18 cellular contexts compared by ENCODE assay signal in the genomic region with DNA sequence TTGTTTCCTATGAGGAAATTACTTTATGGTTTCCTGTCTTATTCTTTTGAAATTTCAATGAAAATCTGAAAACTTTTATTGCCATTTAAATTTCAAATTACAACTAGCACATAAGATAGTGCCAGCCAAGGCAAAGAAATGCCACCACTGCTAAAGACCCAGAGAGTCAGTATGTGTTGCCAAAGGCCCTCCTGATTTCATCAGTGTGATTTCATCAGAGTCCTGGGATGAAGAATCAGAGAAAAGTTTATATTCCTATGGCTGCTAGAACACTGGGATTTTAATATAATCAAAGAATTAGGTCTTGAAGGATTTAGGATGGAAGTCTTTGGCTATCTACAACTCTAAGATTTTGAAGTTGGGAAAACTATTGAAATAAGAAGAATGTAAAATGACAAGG.
"Had no signal": no experiment of that assay in that cellular context is flagged by ENCODE, and none has a peak within 500 bp of the region (broad histone marks: within the 10 kb centered on the region; RNA-seq: fewer than 3 reads in every experiment).

No MANE protein-coding gene starts in this region.

- H3K4me3 ChIP-seq: gastrocnemius medialis, left ventricle myocardium inferior, psoas muscle, spleen, tibial artery, uterus had no signal

- DNase-seq: activated CD4-positive, CD25-positive, alpha-beta regulatory T cell treated with anti-CD3 and anti-CD28 coated beads, Interleukin-2, amount 50 U/mL, for 72 hours; activated effector memory CD4-positive, alpha-beta T cell treated with anti-CD3 and anti-CD28 coated beads, Interleukin-2, amount 50 U/mL, for 16 hours; activated naive CD4-positive, alpha-beta T cell treated with anti-CD3 and anti-CD28 coated beads, Interleukin-2, amount 50 U/mL, for 16 hours; activated T-cell treated with anti-CD3 and anti-CD28 coated beads, Interleukin-2, amount 50 U/mL, for 72 hours; effector CD4-positive, alpha-beta T cell; gastrocnemius medialis; head of caudate nucleus; left ventricle myocardium inferior; mammary epithelial cell; psoas muscle; right cardiac atrium; spleen; stimulated activated CD4-positive, alpha-beta T cell treated with anti-CD3 and anti-CD28 coated beads, Interleukin-4, amount 100 ng/mL, for 4 hours; stimulated activated naive CD4-positive, alpha-beta T cell; tibial artery; uterus had no signal

- H3K27me3 ChIP-seq: gastrocnemius medialis, spleen, tibial artery, uterus had no signal

- H3K4me3 Mint-ChIP-seq: activated T-cell treated with anti-CD3 and anti-CD28 coated beads, Interleukin-2, amount 50 U/mL, for 72 hours; neural crest cell; T-helper 1 cell treated with Interleukin-12 subunit alpha and Interleukin-12 subunit beta and Interleukin-4 antibody, amounts not matched to agents 30 μg/mL and 1 μg/mL, for 36 hours had no signal

- H3K27ac Mint-ChIP-seq: activated T-cell treated with anti-CD3 and anti-CD28 coated beads, Interleukin-2, amount 50 U/mL, for 72 hours; T-helper 1 cell treated with Interleukin-12 subunit alpha and Interleukin-12 subunit beta and Interleukin-4 antibody, amounts not matched to agents 30 μg/mL and 1 μg/mL, for 36 hours had no signal

- H3K36me3 ChIP-seq: gastrocnemius medialis, left ventricle myocardium inferior, spleen, tibial artery, uterus had no signal

- H3K27ac ChIP-seq: gastrocnemius medialis, left ventricle myocardium inferior, psoas muscle, spleen, tibial artery, uterus had no signal

- H3K4me1 ChIP-seq: gastrocnemius medialis, left ventricle myocardium inferior, psoas muscle, spleen, tibial artery, uterus had no signal

- ATAC-seq: activated T-cell treated with anti-CD3 and anti-CD28 coated beads, Interleukin-2, amount 50 U/mL, for 72 hours; gastrocnemius medialis; psoas muscle; right cardiac atrium had no signal

- H3K4me1 Mint-ChIP-seq: neural crest cell had no signal

- H3K9me3 ChIP-seq: gastrocnemius medialis, psoas muscle, spleen, tibial artery, uterus had no signal
